ENCODE assay signal across 1 cellular context in genomic region chr20:61560361-61560853, GRCh38.
TF ChIP-seq lines count a peak whose summit lies in the region.

No MANE protein-coding gene starts in this region.

TF ChIP-seq in HCT116, 20 proteins besides CTCF, POLR2A, EP300 and RAD21 (continued from another document):
- TF ChIP-seq TCF7L2 (IDR thresholded peaks at IDR 0.05; ENCODE audit: borderline replicate concordance, extremely low read depth, insufficient read depth, insufficient read length) (no peak), EZH2phosphoT487 (IDR thresholded peaks at IDR 0.05; ENCODE audit: borderline replicate concordance) (no peak), EZH2 (IDR thresholded peaks at IDR 0.05) (no peak)
